ENCODE assay signal across 9 cellular contexts in genomic region chr16:13110124-13110796, GRCh38.
DNase-seq lines count a peak whose midpoint lies in the region; ATAC-seq and TF ChIP-seq lines count a peak whose summit lies in the region.
"Had no signal": no experiment of that assay in that cellular context is flagged by ENCODE, and none has a peak within 500 bp of the region (broad histone marks: within the 10 kb centered on the region; RNA-seq: fewer than 3 reads in every experiment).

No MANE protein-coding gene starts in this region.

- no peak for ATAC-seq in GM18867 (IDR thresholded peaks at IDR 0.05; ENCODE audit: unreplicated experiment)

- peak overlapping the region; percentile 83 for H3K27ac ChIP-seq in ectodermal cell (ENCODE audit: insufficient read depth, low read depth, low read length, poor library complexity, severe bottlenecking)
- H3K27ac ChIP-seq in tibial artery = peak overlapping the region; percentile 63 to 64
- H3K27ac ChIP-seq in Peyer's patch = no peak overlapping the region

- H3K4me3 ChIP-seq in ectodermal cell (ENCODE audit: insufficient read depth, low read depth, low read length) (no peak overlapping the region), tibial artery (no peak overlapping the region), Peyer's patch (no peak overlapping the region)

- DNase-seq in M059J (ENCODE audit: low read depth) (peak; percentile 92), medulla oblongata (ENCODE audit: extremely low spot score) (peak; percentile 39), tibial artery (peak; percentile 53 to 79), NCI-H2171 (lab: John Stamatoyannopoulos, UW) (no peak), Peyer's patch (no peak), NOMO-1 treated with dmso at 0.1 percent for 144 hours (lab: John Stamatoyannopoulos, UW; ENCODE audit: unreplicated experiment) (no peak)
- DNase-seq: NCI-H2029 had no signal

- 40 to 44% methylated on average over 7 of the region's 7 CpGs for WGBS in ectodermal cell, 2 experiments

- intact Hi-C loops in tibial artery (cut with DNase I; ENCODE audit: low total_unique reads) = no loop called here

- H3K36me3 ChIP-seq in ectodermal cell (ENCODE audit: control insufficient read depth, insufficient read depth, low read length) (no peaks in the 10 kb centered on the region), tibial artery (no peaks in the 10 kb centered on the region), Peyer's patch (no peaks in the 10 kb centered on the region)

- TF ChIP-seq POLR2A in Peyer's patch (IDR thresholded peaks at IDR 0.05) = no peak

- H3K9me3 ChIP-seq in ectodermal cell (ENCODE audit: control insufficient read depth, low read length) = no peaks in the 10 kb centered on the region
- H3K9me3 ChIP-seq in tibial artery = no peaks in the 10 kb centered on the region
- H3K9me3 ChIP-seq in Peyer's patch = no peaks in the 10 kb centered on the region

- peaks cover 25% of the 10 kb centered on the region for H3K4me1 ChIP-seq in ectodermal cell (ENCODE audit: control insufficient read depth, insufficient read depth, low read length)
- H3K4me1 ChIP-seq in tibial artery = peaks cover 0 to 44% (median 6%) of the 10 kb centered on the region in 4 donors
- H3K4me1 ChIP-seq in Peyer's patch = no peaks in the 10 kb centered on the region

- H3K27me3 ChIP-seq in ectodermal cell (ENCODE audit: control insufficient read depth, insufficient read depth, low read length, poor library complexity, severe bottlenecking) = no peaks in the 10 kb centered on the region
- H3K27me3 ChIP-seq in tibial artery = no peaks in the 10 kb centered on the region
- no peaks in the 10 kb centered on the region for H3K27me3 ChIP-seq in Peyer's patch

- TF ChIP-seq CTCF in tibial artery (IDR thresholded peaks at IDR 0.05) (no peak), Peyer's patch (IDR thresholded peaks at IDR 0.05) (no peak)

Comparison
In these comparisons a context has a peak if more than half of its experiments do, and no peak if none do; other contexts are left out.
1. DNase-seq: peak in M059J (single experiment), medulla oblongata (single experiment) and tibial artery (2 of 2); none in NCI-H2171 (single experiment), Peyer's patch (0 of 3) and NOMO-1 treated with dmso at 0.1 percent for 144 hours (single experiment).
2. H3K27ac ChIP-seq: peak in ectodermal cell (single experiment) and tibial artery (2 of 2); none in Peyer's patch (0 of 4).